Comparison of ENCODE assay signal across 12 cellular contexts in genomic region chr16:55834044-55834443, GRCh38. TPM values are rescaled to one million over a fixed set of nuclear protein-coding genes. Genes with fewer than 3 reads are reported as not detected.
DNase-seq lines count a peak whose midpoint lies in the region; ATAC-seq, FAIRE-seq and TF ChIP-seq lines count a peak whose summit lies in the region.
"Had no signal": no experiment of that assay in that cellular context is flagged by ENCODE, and none has a peak within 500 bp of the region (broad histone marks: within the 10 kb centered on the region; RNA-seq: fewer than 3 reads in every experiment).

No MANE protein-coding gene starts in this region.

- peak overlapping the region; percentile 23 for H3K4me2 ChIP-seq in OCI-LY3 (ENCODE audit: low read length)

- WGBS in gastroesophageal sphincter (ENCODE audit: low coverage in 1 of 2), 2 donors: 82% methylated on average over 5 to 7 of the region's 7 CpGs

- no peak overlapping the region for H3K4me3 Mint-ChIP-seq in activated CD8-positive, alpha-beta T cell treated with anti-CD3 and anti-CD28 coated beads, Interleukin-2, amount 10 ng/mL, durations not matched to agents 7 days and 5 days
- H3K4me3 Mint-ChIP-seq: nephron progenitor cell had no signal

- H2AFZ ChIP-seq in OCI-LY3 (ENCODE audit: low read depth, low read length): no peak overlapping the region

- no peaks in the 10 kb centered on the region for H3K9me3 Mint-ChIP-seq in activated CD8-positive, alpha-beta T cell treated with anti-CD3 and anti-CD28 coated beads, Interleukin-2, amount 10 ng/mL, durations not matched to agents 7 days and 5 days (ENCODE audit: insufficient read depth)
- H3K9me3 Mint-ChIP-seq: nephron progenitor cell had no signal

- ATAC-seq in GM21447 (IDR thresholded peaks at IDR 0.05; ENCODE audit: unreplicated experiment) (peak; percentile 84), HG03103 (IDR thresholded peaks at IDR 0.05; ENCODE audit: low read depth, unreplicated experiment) (peak; percentile 94), gastroesophageal sphincter (no peak)
- no peak for ATAC-seq in activated CD8-positive, alpha-beta T cell treated with anti-CD3 and anti-CD28 coated beads, Interleukin-2, amount 10 ng/mL, durations not matched to agents 7 days and 5 days

- no peaks in the 10 kb centered on the region for H3K36me3 Mint-ChIP-seq in activated CD8-positive, alpha-beta T cell treated with anti-CD3 and anti-CD28 coated beads, Interleukin-2, amount 10 ng/mL, durations not matched to agents 7 days and 5 days (ENCODE audit: low read depth)

- peak; percentile 56 for FAIRE-seq in GM18507 (lab: Jason Lieb, UNC)
- FAIRE-seq: kidney had no signal

- H3K27me3 ChIP-seq in OCI-LY3 (ENCODE audit: low read depth, low read length): no peaks in the 10 kb centered on the region; the same call in 1 of the 2 replicates
- no peaks in the 10 kb centered on the region for H3K27me3 ChIP-seq in gastroesophageal sphincter

- TF ChIP-seq EP300 in gastroesophageal sphincter (IDR thresholded peaks at IDR 0.05): no peak

- no peaks in the 10 kb centered on the region for H3K9me3 ChIP-seq in OCI-LY3 (ENCODE audit: insufficient read depth, low read length)
- H3K9me3 ChIP-seq in gastroesophageal sphincter: no peaks in the 10 kb centered on the region

- H3K79me2 ChIP-seq in OCI-LY3 (ENCODE audit: low read length): no peaks in the 10 kb centered on the region

- peaks cover 4% of the 10 kb centered on the region for H3K27me3 Mint-ChIP-seq in activated CD8-positive, alpha-beta T cell treated with anti-CD3 and anti-CD28 coated beads, Interleukin-2, amount 10 ng/mL, durations not matched to agents 7 days and 5 days (ENCODE audit: low read depth)

- H3K4me3 ChIP-seq in OCI-LY3 (ENCODE audit: low read length) (no peak overlapping the region), gastroesophageal sphincter (no peak overlapping the region)

- no peak for TF ChIP-seq CTCF in OCI-LY3 (IDR thresholded peaks at IDR 0.05; ENCODE audit: low read depth, low read length)
- TF ChIP-seq CTCF in gastroesophageal sphincter (IDR thresholded peaks at IDR 0.05): no peak

- H3K27ac ChIP-seq in OCI-LY3 (ENCODE audit: low read length) (no peak overlapping the region), gastroesophageal sphincter (no peak overlapping the region)

- H3K4me1 Mint-ChIP-seq in activated CD8-positive, alpha-beta T cell treated with anti-CD3 and anti-CD28 coated beads, Interleukin-2, amount 10 ng/mL, durations not matched to agents 7 days and 5 days (ENCODE audit: low read depth): no peaks in the 10 kb centered on the region

- no peak for DNase-seq in GM18507 (ENCODE audit: extremely low spot score, insufficient read length, low read depth)
- DNase-seq in activated CD8-positive, alpha-beta T cell treated with anti-CD3 and anti-CD28 coated beads, Interleukin-2, amount 10 ng/mL, durations not matched to agents 7 days and 5 days: no peak
- no peak for DNase-seq in stimulated activated CD4-positive, alpha-beta T cell treated with anti-CD3 and anti-CD28 coated beads, Interleukin-12 subunit alpha, Interleukin-12 subunit beta, amount 100 ng/mL, for 4 hours
- DNase-seq in stimulated activated CD4-positive, alpha-beta T cell treated with anti-CD3 and anti-CD28 coated beads, Interleukin-15, amount 100 ng/mL, for 24 hours: no peak
- DNase-seq: dermis blood vessel endothelial cell, kidney, nephron progenitor cell had no signal

- H4K20me1 ChIP-seq in OCI-LY3 (ENCODE audit: insufficient read depth, low read length): no peaks in the 10 kb centered on the region

- H3K4me1 ChIP-seq in OCI-LY3 (ENCODE audit: low read length) (peaks cover 12% of the 10 kb centered on the region), gastroesophageal sphincter (peaks cover 0 to 6% (median 0%) of the 10 kb centered on the region in 3 donors)

- H3K36me3 ChIP-seq in OCI-LY3 (replicated peaks; ENCODE audit: low read depth, low read length) (no peaks in the 10 kb centered on the region), gastroesophageal sphincter (no peaks in the 10 kb centered on the region)

- POLR2A ChIA-PET in activated CD8-positive, alpha-beta T cell treated with anti-CD3 and anti-CD28 coated beads, Interleukin-2, amount 10 ng/mL, durations not matched to agents 7 days and 5 days (lab: Charles Lee): no interaction called here

- no peak for TF ChIP-seq POLR2A in gastroesophageal sphincter (IDR thresholded peaks at IDR 0.05)

- no peak overlapping the region for H3K9ac ChIP-seq in OCI-LY3 (ENCODE audit: low read length)

- CTCF ChIA-PET in activated CD8-positive, alpha-beta T cell treated with anti-CD3 and anti-CD28 coated beads, Interleukin-2, amount 10 ng/mL, durations not matched to agents 7 days and 5 days (lab: Charles Lee): no interaction called here

- no peak overlapping the region for H3K27ac Mint-ChIP-seq in activated CD8-positive, alpha-beta T cell treated with anti-CD3 and anti-CD28 coated beads, Interleukin-2, amount 10 ng/mL, durations not matched to agents 7 days and 5 days
- H3K27ac Mint-ChIP-seq: nephron progenitor cell had no signal

RNA-seq across cellular contexts. Expression of gene CES1, which starts 1.1 kb away (rescaled TPM):
- total RNA-seq in activated CD8-positive, alpha-beta T cell treated with anti-CD3 and anti-CD28 coated beads, Interleukin-2, amount 10 ng/mL, durations not matched to agents 7 days and 5 days: not detected
- 10 to 100 TPM in 3 of 4 donors, 1 to 10 TPM in 1; 7.9 to 43.1 (median 20.6) TPM for total RNA-seq in gastroesophageal sphincter

RNA-seq across cellular contexts. Expression of gene CES5A, which starts 41.1 kb away (rescaled TPM):
- total RNA-seq in activated CD8-positive, alpha-beta T cell treated with anti-CD3 and anti-CD28 coated beads, Interleukin-2, amount 10 ng/mL, durations not matched to agents 7 days and 5 days: not detected
- not detected for total RNA-seq in gastroesophageal sphincter
- total RNA-seq: dermis blood vessel endothelial cell, kidney, skeletal muscle tissue had no signal

Comparison
In these comparisons a context has a peak if more than half of its experiments do, and no peak if none do; other contexts are left out.
1. ATAC-seq: peak in GM21447 (single experiment) and HG03103 (single experiment); none in activated CD8-positive, alpha-beta T cell treated with anti-CD3 and anti-CD28 coated beads, Interleukin-2, amount 10 ng/mL, durations not matched to agents 7 days and 5 days (single experiment) and gastroesophageal sphincter (single experiment).
2. RNA of gene CES1, which starts 1.1 kb away (total RNA-seq): 7.9 to 43.1 TPM in gastroesophageal sphincter; not detected in activated CD8-positive, alpha-beta T cell treated with anti-CD3 and anti-CD28 coated beads, Interleukin-2, amount 10 ng/mL, durations not matched to agents 7 days and 5 days; every median in the first group is over 4 times any median in the second.